In genomic region chr6:140441256-140441655, GRCh38 we compare ENCODE assay signal across 8 cellular contexts.
DNase-seq lines count a peak whose midpoint lies in the region; ATAC-seq and TF ChIP-seq lines count a peak whose summit lies in the region.

No MANE protein-coding gene starts in this region.

- no peak overlapping the region for H4K91ac ChIP-seq in neuronal stem cell (ENCODE audit: low read depth, low read length, poor library complexity)

- no peak overlapping the region for H2BK12ac ChIP-seq in neuronal stem cell (ENCODE audit: low read length)

- H3K9ac ChIP-seq in neuronal stem cell (ENCODE audit: low read depth, low read length, poor library complexity), result no peak overlapping the region

- POLR2A ChIA-PET in BJ (lab: Charles Lee), result interaction anchor here (0.6 kb wide), 1 partner anchor 1307 kb away, joined by 3 read pairs; no protein-coding TSS in a partner anchor

- no peak overlapping the region for H3K23ac ChIP-seq in neuronal stem cell (ENCODE audit: low read depth, low read length, poor library complexity)

- ATAC-seq in GM23338 (peak; percentile 80), HG03342 (IDR thresholded peaks at IDR 0.05; ENCODE audit: unreplicated experiment) (no peak)

- H3K4me1 ChIP-seq in GM23338 (ENCODE audit: insufficient read depth) (peaks cover 15% of the 10 kb centered on the region), neuronal stem cell (ENCODE audit: control insufficient read depth in 2 of 2, insufficient read depth in 1 of 2, low read depth in 1 of 2, low read length in 2 of 2) (peaks cover 8 to 19% of the 10 kb centered on the region in 2 donors)

- H3K36me3 Mint-ChIP-seq in GM23338 (ENCODE audit: low read depth), result peaks cover 14% of the 10 kb centered on the region

- H3K9me2 ChIP-seq in GM23338 (ENCODE audit: insufficient read depth), result no peaks in the 10 kb centered on the region; the same call in 1 of the 2 replicates

- H3K79me2 ChIP-seq in GM23338 (replicated peaks; ENCODE audit: insufficient read depth), result no peaks in the 10 kb centered on the region

- no peaks in the 10 kb centered on the region for H3K9me3 ChIP-seq in neuronal stem cell (replicated peaks in 1 of 2; ENCODE audit: control insufficient read depth in 2 of 2, insufficient read depth in 1 of 2, low read depth in 1 of 2, low read length in 2 of 2)

- H3K27me3 ChIP-seq in BJ (ENCODE audit: control insufficient read depth, insufficient read depth, low read length) (no peaks in the 10 kb centered on the region), GM23338 (ENCODE audit: insufficient read depth) (no peaks in the 10 kb centered on the region), neuronal stem cell (ENCODE audit: control insufficient read depth in 3 of 3, insufficient read depth in 3 of 3, low read depth in 1 of 3, low read length in 3 of 3) (no peaks in the 10 kb centered on the region)

- H3K36me3 ChIP-seq in BJ (ENCODE audit: control insufficient read depth, insufficient read depth, low read length) (no peaks in the 10 kb centered on the region), GM23338 (ENCODE audit: insufficient read depth) (no peaks in the 10 kb centered on the region), neuronal stem cell (replicated peaks in 1 of 2; ENCODE audit: control insufficient read depth in 2 of 2, insufficient read depth in 2 of 2, low read length in 2 of 2) (no peaks in the 10 kb centered on the region)

- no peak overlapping the region for H3K4ac ChIP-seq in neuronal stem cell (ENCODE audit: low read length)

- no peak overlapping the region for H2BK120ac ChIP-seq in neuronal stem cell (ENCODE audit: low read depth, low read length)

- H2AFZ ChIP-seq in GM23338 (no peak overlapping the region), neuronal stem cell (ENCODE audit: low read length) (peak overlapping the region; percentile 11)

- no peak for DNase-seq in BJ (ENCODE audit: low read depth)
- DNase-seq in GM23338 (ENCODE audit: low spot score), result peak; percentile 69
- DNase-seq in RKO (ENCODE audit: low spot score), result peak; percentile 28
- peak; percentile 41 for DNase-seq in fibroblast of the aortic adventitia (ENCODE audit: low read depth)
- peak; percentile 48 for DNase-seq in neuronal stem cell (ENCODE audit: low spot score)
- no peak for DNase-seq in germinal center (ENCODE audit: low spot score)
- DNase-seq in T1000 (lab: John Stamatoyannopoulos, UW), result no peak

- no peaks in the 10 kb centered on the region for H3K27me3 Mint-ChIP-seq in GM23338 (ENCODE audit: insufficient read depth, low read depth, poor library complexity)

- no peaks in the 10 kb centered on the region for H3K79me1 ChIP-seq in neuronal stem cell (ENCODE audit: low read depth, low read length)

- H2BK15ac ChIP-seq in neuronal stem cell (ENCODE audit: low read length), result no peak overlapping the region

- no CpG with 5 or more reads among the region's 6 CpGs for WGBS in neuronal stem cell (ENCODE audit: extremely low coverage in 2 of 2, insufficient read length in 2 of 2, insufficient replicate concordance in 1 of 2), 2 donors

- H3F3A ChIP-seq in GM23338 (replicated peaks; ENCODE audit: low read depth), result no peaks in the 10 kb centered on the region

- no peak overlapping the region for H2BK5ac ChIP-seq in neuronal stem cell (ENCODE audit: low read length)

- 0 out of 2 replicates have a peak overlapping the region, but pooled peaks have one; percentile 2 for H3K4me2 ChIP-seq in GM23338
- no peak overlapping the region for H3K4me2 ChIP-seq in neuronal stem cell (ENCODE audit: insufficient read depth, low read length, poor library complexity, severe bottlenecking)

- no peak overlapping the region for H3K18ac ChIP-seq in neuronal stem cell (ENCODE audit: low read length)

- peak; percentile 25; the same call in 1 of the 2 replicates for TF ChIP-seq CTCF in BJ (IDR thresholded peaks at IDR 0.05; ENCODE audit: insufficient read depth, low read depth, low read length)
- peak; percentile 55 to 80 for TF ChIP-seq CTCF in GM23338 (conservative IDR thresholded peaks at IDR 0.05; ENCODE audit: low read depth in 2 of 2)
- peak; percentile 25 for TF ChIP-seq CTCF in fibroblast of the aortic adventitia (IDR thresholded peaks at IDR 0.05; ENCODE audit: insufficient read depth, low read length)

- CTCF ChIA-PET in BJ (lab: Yijun Ruan, JAX), result interaction anchor here (0.6 kb wide), 1 partner anchor 50 kb away, joined by 3 read pairs; no protein-coding TSS in a partner anchor

- H2AK5ac ChIP-seq in neuronal stem cell (ENCODE audit: low read depth, low read length), result no peak overlapping the region

- H4K20me1 ChIP-seq in GM23338 (replicated peaks; ENCODE audit: insufficient read depth), result no peaks in the 10 kb centered on the region

- no peak overlapping the region for H4K8ac ChIP-seq in neuronal stem cell (ENCODE audit: low read depth, low read length)

- no peak overlapping the region for H3K14ac ChIP-seq in neuronal stem cell (ENCODE audit: low read length)

- H3K4me3 Mint-ChIP-seq in GM23338, result no peak overlapping the region

- H3K9me3 Mint-ChIP-seq in GM23338, result peaks cover 11% of the 10 kb centered on the region; the same call in 2 of the 3 replicates

- H3K27ac ChIP-seq in GM23338 (ENCODE audit: low read depth), result 0 out of 2 replicates have a peak overlapping the region, but pooled peaks have one; percentile 18
- no peak overlapping the region for H3K27ac ChIP-seq in neuronal stem cell (replicated peaks; ENCODE audit: low read length)

- peaks cover 32% of the 10 kb centered on the region for H3K4me1 Mint-ChIP-seq in GM23338

- no peak overlapping the region for H3K4me3 ChIP-seq in BJ (ENCODE audit: low read depth, low read length)
- H3K4me3 ChIP-seq in GM23338, result no peak overlapping the region
- H3K4me3 ChIP-seq in fibroblast of the aortic adventitia (ENCODE audit: low read depth, low read length), result no peak overlapping the region
- no peak overlapping the region for H3K4me3 ChIP-seq in neuronal stem cell (ENCODE audit: low read length in 2 of 2)

- no peak overlapping the region for H3K27ac Mint-ChIP-seq in GM23338

TF ChIP-seq in GM23338, 12 proteins besides CTCF, POLR2A, EP300 and RAD21:
- TF ChIP-seq JUNB (IDR thresholded peaks at IDR 0.05; ENCODE audit: unreplicated experiment) (no peak), ZNF462 (CRISPR knock-in tag; IDR thresholded peaks at IDR 0.05) (0 out of 2 replicates have a peak, but pooled peaks have one; percentile 39), STAT1 (IDR thresholded peaks at IDR 0.05; ENCODE audit: unreplicated experiment) (no peak)
TF ChIP-seq in GM23338: peak in this region for 1.

Comparison
In these comparisons a context has a peak if more than half of its experiments do, and no peak if none do; other contexts are left out.
1. DNase-seq: peak in GM23338 (single experiment), RKO (single experiment), fibroblast of the aortic adventitia (single experiment) and neuronal stem cell (single experiment); none in BJ (single experiment), germinal center (single experiment) and T1000 (single experiment).
2. Peak in every context shown above with its lines, with median percentiles within 50 percentile points of each other: CTCF ChIP-seq.